Comparison of ENCODE assay signal across 10 cellular contexts in the genomic region with DNA sequence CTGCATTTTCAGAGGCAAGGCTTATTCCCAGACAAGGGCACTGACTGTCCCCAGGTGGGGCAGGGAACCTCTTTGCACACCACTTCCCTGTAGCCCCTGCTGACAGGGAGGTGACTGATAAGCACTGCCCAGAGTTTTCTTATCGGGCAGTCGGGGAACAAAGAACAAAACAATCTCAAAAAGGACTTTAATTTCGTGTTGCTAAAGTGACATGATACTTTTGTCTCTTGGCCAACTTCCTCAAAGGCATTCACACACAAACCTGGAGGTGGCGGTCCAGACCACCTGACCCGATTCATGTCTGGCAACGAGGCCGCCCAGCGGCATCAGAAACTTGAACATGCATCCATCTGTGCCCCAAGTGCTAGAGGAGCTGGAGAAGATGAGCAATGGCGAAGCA. TPM values are rescaled to one million over a fixed set of nuclear protein-coding genes. Genes with fewer than 3 reads are reported as not detected.
DNase-seq lines count a peak whose midpoint lies in the region; ATAC-seq, FAIRE-seq and TF ChIP-seq lines count a peak whose summit lies in the region.
"Had no signal": no experiment of that assay in that cellular context is flagged by ENCODE, and none has a peak within 500 bp of the region (broad histone marks: within the 10 kb centered on the region; RNA-seq: fewer than 3 reads in every experiment).

No MANE protein-coding gene starts in this region.

- peaks cover 0 to 27% of the 10 kb centered on the region in 2 donors for H3K4me1 ChIP-seq in right atrium auricular region
- peaks cover 17 to 28% of the 10 kb centered on the region in 2 experiments for H3K4me1 ChIP-seq in K562 (replicated peaks in 1 of 2; ENCODE audit: control insufficient read depth in 2 of 2, insufficient read depth in 2 of 2, low read length in 2 of 2)
- H3K4me1 ChIP-seq in right lobe of liver: no peaks in the 10 kb centered on the region
- H3K4me1 ChIP-seq in upper lobe of right lung: peaks cover 28% of the 10 kb centered on the region
- H3K4me1 ChIP-seq in PC-3 (ENCODE audit: insufficient read depth, low read length): peaks cover 35% of the 10 kb centered on the region

- peak; percentile 69 for FAIRE-seq in K562 (lab: Jason Lieb, UNC)
- FAIRE-seq: HTR-8/SVneo had no signal

- H3K9me1 ChIP-seq in K562 (ENCODE audit: control insufficient read depth, insufficient read depth, low read length): peaks cover 9% of the 10 kb centered on the region

- H3K36me3 ChIP-seq in right atrium auricular region: peaks cover 48% of the 10 kb centered on the region
- peaks cover 85% of the 10 kb centered on the region for H3K36me3 ChIP-seq in K562 (ENCODE audit: control insufficient read depth, insufficient read depth, low read length)
- H3K36me3 ChIP-seq in right lobe of liver: peaks cover 4 to 45% (median 16%) of the 10 kb centered on the region in 4 donors
- peaks cover 74% of the 10 kb centered on the region for H3K36me3 ChIP-seq in upper lobe of right lung
- peaks cover 25% of the 10 kb centered on the region for H3K36me3 ChIP-seq in PC-3 (ENCODE audit: low read depth, low read length)

- 0 out of 2 replicates have a peak overlapping the region, but pooled peaks have one; percentile 9 for H3K4me2 ChIP-seq in K562 (ENCODE audit: insufficient read depth, low read length)
- no peak overlapping the region for H3K4me2 ChIP-seq in PC-3 (ENCODE audit: low read length)

- TF ChIP-seq RAD21 in K562 (CRISPR knock-in tag; conservative IDR thresholded peaks at IDR 0.05 in 1 of 2, IDR thresholded peaks at IDR 0.05 in 1 of 2): peak; percentile 73 to 85

- no peaks in the 10 kb centered on the region for H3K9me2 ChIP-seq in PC-3 (replicated peaks; ENCODE audit: low read length)

- no peak for ATAC-seq in Right ventricle myocardium inferior
- peak; percentile 75 for ATAC-seq in K562
- peak in 3 of 4 donors; percentile 14 to 33 (median 15) for ATAC-seq in right lobe of liver
- ATAC-seq in upper lobe of right lung: peak; percentile 58
- ATAC-seq in GM21737 (IDR thresholded peaks at IDR 0.05; ENCODE audit: unreplicated experiment): no peak
- no peak for ATAC-seq in PC-3
- ATAC-seq: SK-N-SH treated with all-trans-retinoic acid at 6 μM for 48 hours had no signal

- WGBS in K562 (ENCODE audit: insufficient coverage, low coverage, missing lambda C conversion rate): 30% methylated on average over 9 of the region's 9 CpGs
- WGBS in right lobe of liver (ENCODE audit: insufficient coverage, low coverage, low lambda C conversion rate, missing lambda C conversion rate): 59% methylated on average over 8 of the region's 9 CpGs

- H3K9ac ChIP-seq in K562 (ENCODE audit: insufficient read depth in 1 of 2, low read depth in 2 of 2, low read length in 2 of 2): peak overlapping the region in 1 of 2 experiments; percentile 59; a peak in 2 of 4 replicates
- no peak overlapping the region for H3K9ac ChIP-seq in PC-3 (ENCODE audit: low read length)

- no peak overlapping the region for H3K27ac ChIP-seq in right atrium auricular region
- no peak overlapping the region for H3K27ac ChIP-seq in K562 (ENCODE audit: extremely low read depth, low read depth, low read length)
- no peak overlapping the region for H3K27ac ChIP-seq in right lobe of liver
- peak overlapping the region; percentile 47 for H3K27ac ChIP-seq in upper lobe of right lung
- no peak overlapping the region for H3K27ac ChIP-seq in PC-3 (ENCODE audit: low read length)

- peak; percentile 73 for DNase-seq in Right ventricle myocardium inferior (ENCODE audit: missing footprints)
- no peak for DNase-seq in right atrium auricular region (ENCODE audit: low spot score)
- peak; percentile 52 to 70 (median 56) for DNase-seq in K562 (ENCODE audit: extremely low read depth in 1 of 4, low spot score in 3 of 4)
- DNase-seq in right lobe of liver: no peak
- DNase-seq in upper lobe of right lung: peak; percentile 74
- DNase-seq in NCI-H2107 treated with DMSO at 0.1 percent for 48 hours (lab: John Stamatoyannopoulos, UW; ENCODE audit: unreplicated experiment): no peak
- DNase-seq in PC-3: no peak

- CTCF ChIA-PET in K562 (lab: Yijun Ruan, JAX; ENCODE audit: low intra/inter-chr PET ratio): interaction anchor here (0.6 to 1.5 kb wide), 4 partner anchors 103 to 226 kb away, joined by 3 to 10 read pairs (median 4); no protein-coding TSS in a partner anchor
- CTCF ChIA-PET in PC-3 (lab: Charles Lee): no interaction called here

- H3K4me3 ChIP-seq in right atrium auricular region (no peak overlapping the region), K562 (no peak overlapping the region), right lobe of liver (no peak overlapping the region), upper lobe of right lung (no peak overlapping the region), PC-3 (ENCODE audit: low read length) (no peak overlapping the region)

- H4K20me1 ChIP-seq in K562 (replicated peaks; ENCODE audit: control insufficient read depth, insufficient read depth, low read length) (peaks cover 9% of the 10 kb centered on the region; the same call in 1 of the 2 replicates), PC-3 (ENCODE audit: low read length) (no peaks in the 10 kb centered on the region)

- no TSS peak for BruUV-seq in K562 (replicated peaks; lab: Mats Ljungman, UMichigan)
- no TSS peak for BruUV-seq in PC-3 (replicated peaks; lab: Mats Ljungman, UMichigan)

- no peaks in the 10 kb centered on the region for H3K79me2 ChIP-seq in K562 (ENCODE audit: control insufficient read depth, insufficient read depth, low read length)
- H3K79me2 ChIP-seq in PC-3 (ENCODE audit: low read length): peaks cover 34% of the 10 kb centered on the region

- no peaks in the 10 kb centered on the region for H3K27me3 ChIP-seq in right atrium auricular region
- no peaks in the 10 kb centered on the region for H3K27me3 ChIP-seq in K562 (ENCODE audit: control insufficient read depth in 2 of 2, insufficient read depth in 2 of 2, low read length in 2 of 2)
- no peaks in the 10 kb centered on the region for H3K27me3 ChIP-seq in right lobe of liver
- no peaks in the 10 kb centered on the region for H3K27me3 ChIP-seq in upper lobe of right lung
- no peaks in the 10 kb centered on the region for H3K27me3 ChIP-seq in PC-3 (ENCODE audit: low read length)

- in situ Hi-C loops in K562 (cut with MboI): no loop called here

- no peak; the same call in 1 of the 2 replicates for TF ChIP-seq EP300 in K562 (IDR thresholded peaks at IDR 0.05; ENCODE audit: low read length)

- intact Hi-C loops in Right ventricle myocardium inferior (cut with DNase I): loop anchor here (10.0 kb wide), 1 partner anchor 102 kb away; no protein-coding TSS in a partner anchor
- intact Hi-C loops in K562 (cut with micrococcal nuclease): loop anchor here (2.0 kb wide), 2 partner anchors 74 to 104 kb away; no protein-coding TSS in a partner anchor
- intact Hi-C loops in right lobe of liver (cut with DNase I): no loop called here
- intact Hi-C loops in upper lobe of right lung (cut with DNase I): no loop called here
- intact Hi-C loops in PC-3 (cut with micrococcal nuclease): no loop called here

- peak in 1 of 2 donors; percentile 46 for TF ChIP-seq CTCF in right atrium auricular region (IDR thresholded peaks at IDR 0.05)
- peak; percentile 63 to 82 (median 81) for TF ChIP-seq CTCF in K562 (IDR thresholded peaks at IDR 0.05 in 2 of 3, conservative IDR thresholded peaks at IDR 0.05 in 1 of 3; ENCODE audit: insufficient read depth in 2 of 3, low read depth in 1 of 3, low read length in 3 of 3)
- TF ChIP-seq CTCF in right lobe of liver (IDR thresholded peaks at IDR 0.05): peak in 1 of 4 donors; percentile 8
- no peak for TF ChIP-seq CTCF in upper lobe of right lung (IDR thresholded peaks at IDR 0.05)
- TF ChIP-seq CTCF in PC-3 (conservative IDR thresholded peaks at IDR 0.05; ENCODE audit: low read depth, low read length): no peak

- no peaks in the 10 kb centered on the region for H3F3A ChIP-seq in PC-3 (ENCODE audit: low read length, unreplicated experiment)

- no peak for TF ChIP-seq POLR2A in K562 (conservative IDR thresholded peaks at IDR 0.05)
- TF ChIP-seq POLR2A in right lobe of liver (IDR thresholded peaks at IDR 0.05): no peak

- H3K9me3 ChIP-seq in right atrium auricular region (no peaks in the 10 kb centered on the region), K562 (replicated peaks; ENCODE audit: control insufficient read depth, insufficient read depth, low read depth, low read length) (no peaks in the 10 kb centered on the region), right lobe of liver (no peaks in the 10 kb centered on the region), upper lobe of right lung (no peaks in the 10 kb centered on the region), PC-3 (ENCODE audit: low read length) (no peaks in the 10 kb centered on the region)

- H2AFZ ChIP-seq in K562 (ENCODE audit: low read depth, low read length) (no peak overlapping the region), PC-3 (ENCODE audit: low read length) (no peak overlapping the region)

- POLR2A ChIA-PET in K562 (lab: Yijun Ruan, JAX): interaction anchor here (0.8 to 1.3 kb wide), 3 partner anchors 10 to 168 kb away, joined by 3 to 7 read pairs (median 4); a partner anchor contains a TSS
- POLR2A ChIA-PET in PC-3 (lab: Charles Lee; ENCODE audit: unreplicated experiment): no interaction called here

RNA-seq across cellular contexts. Expression of a gene that starts 28.9 kb away (rescaled TPM):
- 41.4 TPM for total RNA-seq in Right ventricle myocardium inferior
- 10 to 100 TPM; 36.0 to 48.7 TPM for total RNA-seq in right atrium auricular region
- 116 and 182 TPM in 2 replicates for total RNA-seq in K562 (2011; cell fraction: chromatin; rRNA removed; ENCODE audit: low replicate concordance)
- total RNA-seq in K562 (2011; cell fraction: nucleolus; rRNA removed): 70.2 and 72.6 TPM in 2 replicates
- 82.7 and 89.1 TPM in 2 replicates for total RNA-seq in K562 (2011; cell fraction: nucleoplasm; rRNA removed)
- total RNA-seq in K562 (2014; rRNA removed): 37.4 and 42.5 TPM in 2 replicates
- 37.2 and 38.1 TPM in 2 replicates for total RNA-seq in K562 (2014; rRNA removed; fragmentation: Illumina TruSeq; extraction: Trizol)
- 44.5 and 44.6 TPM in 2 replicates for total RNA-seq in K562 (2015; rRNA removed; fragmentation: Illumina TruSeq; extraction: Trizol)
- total RNA-seq in K562 (2021): 45.7 and 47.0 TPM in 2 replicates
- 36.5 and 42.5 TPM in 2 replicates for polyA plus RNA-seq in K562 (2011; rRNA removed)
- 43.9 and 59.7 TPM in 2 replicates for polyA plus RNA-seq in K562 (2011; cell fraction: cytosol; rRNA removed)
- polyA plus RNA-seq in K562 (2011; cell fraction: nucleus; rRNA removed): 78.8 and 96.8 TPM in 2 replicates
- polyA plus RNA-seq in K562 (2012): 37.6 and 39.5 TPM in 2 replicates
- polyA plus RNA-seq in K562 (2014; fragmentation: Illumina TruSeq; extraction: Trizol): 48.2 and 49.7 TPM in 2 replicates
- 1 to 10 TPM; 1.7 to 1.8 TPM for polyA plus RNA-seq in K562 (2014; fragmentation: Nextera tagmentation; extraction: Ambion mirVana)
- polyA plus RNA-seq in K562 (2014; rRNA removed): 31.3 and 39.8 TPM in 2 replicates
- polyA minus RNA-seq in K562 (2011; rRNA and poly(A)+ RNA removed): 22.4 and 22.5 TPM in 2 replicates
- 14.8 and 19.9 TPM in 2 replicates for polyA minus RNA-seq in K562 (2011; cell fraction: cytosol; rRNA and poly(A)+ RNA removed)
- 17.2 and 23.5 TPM in 2 replicates for polyA minus RNA-seq in K562 (2011; cell fraction: nucleus; rRNA and poly(A)+ RNA removed)
- total RNA-seq in right lobe of liver: 10 to 100 TPM; 10.7 to 27.5 (median 19.0) TPM
- 79.7 TPM for total RNA-seq in upper lobe of right lung
- total RNA-seq in PC-3 (2014; rRNA removed): 37.0 and 42.1 TPM in 2 replicates

RNA-seq across cellular contexts. Expression of a gene that starts 45.2 kb away (rescaled TPM):
- total RNA-seq in Right ventricle myocardium inferior (7.4 TPM), right atrium auricular region (10 to 100 TPM; 12.6 to 14.1 TPM), K562 (2014; rRNA removed) (11.0 and 11.2 TPM in 2 replicates), K562 (2014; rRNA removed; fragmentation: Illumina TruSeq; extraction: Trizol) (6.1 and 10.3 TPM in 2 replicates), K562 (2015; rRNA removed; fragmentation: Illumina TruSeq; extraction: Trizol) (9.3 and 9.7 TPM in 2 replicates), K562 (2021) (13.7 and 14.7 TPM in 2 replicates), right lobe of liver (1 to 10 TPM; 2.6 to 7.4 (median 4.7) TPM), upper lobe of right lung (21.7 TPM), PC-3 (2014; rRNA removed) (5.5 and 7.8 TPM in 2 replicates)
- 51.3 and 93.2 TPM in 2 replicates for total RNA-seq in K562 (2011; cell fraction: chromatin; rRNA removed; ENCODE audit: low replicate concordance)
- total RNA-seq in K562 (2011; cell fraction: nucleolus; rRNA removed): 39.2 and 39.4 TPM in 2 replicates
- 29.0 and 33.3 TPM in 2 replicates for total RNA-seq in K562 (2011; cell fraction: nucleoplasm; rRNA removed)
- polyA plus RNA-seq in K562 (2011; rRNA removed) (6.9 and 8.6 TPM in 2 replicates), K562 (2014; fragmentation: Illumina TruSeq; extraction: Trizol) (10.1 and 12.6 TPM in 2 replicates), K562 (2014; fragmentation: Nextera tagmentation; extraction: Ambion mirVana) (under 1 TPM; 0.18 to 0.36 TPM), K562 (2014; rRNA removed) (9.8 and 10.2 TPM in 2 replicates)
- polyA plus RNA-seq in K562 (2011; cell fraction: cytosol; rRNA removed): 4.0 and 9.6 TPM in 2 replicates
- 6.8 and 12.9 TPM in 2 replicates for polyA plus RNA-seq in K562 (2011; cell fraction: nucleus; rRNA removed)
- polyA plus RNA-seq in K562 (2012): 10.5 and 13.3 TPM in 2 replicates
- polyA minus RNA-seq in K562 (2011; rRNA and poly(A)+ RNA removed): 7.7 and 17.3 TPM in 2 replicates
- polyA minus RNA-seq in K562 (2011; cell fraction: cytosol; rRNA and poly(A)+ RNA removed): 5.1 and 6.4 TPM in 2 replicates
- 9.6 and 11.7 TPM in 2 replicates for polyA minus RNA-seq in K562 (2011; cell fraction: nucleus; rRNA and poly(A)+ RNA removed)

Comparison
In these comparisons a context has a peak if more than half of its experiments do, and no peak if none do; other contexts are left out.
1. DNase-seq: peak in Right ventricle myocardium inferior (single experiment), K562 (4 of 4) and upper lobe of right lung (single experiment); none in right atrium auricular region (single experiment), right lobe of liver (0 of 3), NCI-H2107 treated with DMSO at 0.1 percent for 48 hours (single experiment) and PC-3 (single experiment).
2. ATAC-seq: peak in K562 (single experiment), right lobe of liver (3 of 4) and upper lobe of right lung (single experiment); none in Right ventricle myocardium inferior (single experiment), GM21737 (single experiment) and PC-3 (single experiment).
3. CTCF ChIP-seq: peak in K562 (3 of 3); none in upper lobe of right lung (single experiment) and PC-3 (single experiment).
4. intact Hi-C loops: an anchor here in Right ventricle myocardium inferior (10.0 kb wide) and K562 (2.0 kb wide); none called in right lobe of liver, upper lobe of right lung and PC-3.